Comparison of ENCODE assay signal across 19 cellular contexts in genomic region chr3:126146525-126147146, GRCh38. TPM values are rescaled to one million over a fixed set of nuclear protein-coding genes. Genes with fewer than 3 reads are reported as not detected.
DNase-seq lines count a peak whose midpoint lies in the region; ATAC-seq and TF ChIP-seq lines count a peak whose summit lies in the region.
"Had no signal": no experiment of that assay in that cellular context is flagged by ENCODE, and none has a peak within 500 bp of the region (broad histone marks: within the 10 kb centered on the region; RNA-seq: fewer than 3 reads in every experiment).

No MANE protein-coding gene starts in this region.

- no peak overlapping the region for H3K27ac ChIP-seq in right atrium auricular region
- H3K27ac ChIP-seq: 22Rv1, dorsolateral prefrontal cortex, GM23248 had no signal

- CTCF ChIA-PET in Calu3 (lab: Charles Lee) = interaction anchor here (1.1 kb wide), 1 partner anchor 12 kb away, joined by 3 read pairs; no protein-coding TSS in a partner anchor

- DNase-seq in DMS79 (lab: John Stamatoyannopoulos, UW) (peak; percentile 7), DMS79 treated with DMSO at 0.1 percent for 48 hours (lab: John Stamatoyannopoulos, UW) (no peak), GM13976 (ENCODE audit: low spot score) (peak; percentile 10), right atrium auricular region (ENCODE audit: low spot score) (peak; percentile 55), posterior vena cava (ENCODE audit: low spot score) (peak; percentile 64), NCI-H510A treated with DMSO at 0.1 percent for 48 hours (lab: John Stamatoyannopoulos, UW) (no peak), Calu3 (no peak)
- DNase-seq: EL; foreskin melanocyte; GM23248; Karpas-422; NCI-H1092; NCI-H2081; nucleus accumbens; stimulated activated naive CD4-positive, alpha-beta T cell treated with Interleukin-2 at 50 U/mL for 16 hours had no signal

- no peaks in the 10 kb centered on the region for H3K4me1 Mint-ChIP-seq in Calu3 (ENCODE audit: low read depth, unreplicated experiment)
- H3K4me1 Mint-ChIP-seq: B cell had no signal

- no peaks in the 10 kb centered on the region for H3K36me3 ChIP-seq in right atrium auricular region

- no TSS peak for BruUV-seq in Calu3 (replicated peaks; lab: Mats Ljungman, UMichigan)

- no peak for TF ChIP-seq CTCF in GM13976 (IDR thresholded peaks at IDR 0.05; ENCODE audit: borderline replicate concordance, control extremely low read depth, extremely low read depth, insufficient read depth, missing control alignments)
- TF ChIP-seq CTCF in right atrium auricular region (IDR thresholded peaks at IDR 0.05) = no peak
- TF ChIP-seq CTCF in Calu3 (IDR thresholded peaks at IDR 0.05; ENCODE audit: unreplicated experiment) = no peak

- H3K4me3 Mint-ChIP-seq in Calu3 (ENCODE audit: low read depth, unreplicated experiment) = no peak overlapping the region
- H3K4me3 Mint-ChIP-seq: B cell had no signal

- in situ Hi-C loops in GM13976 (cut with MboI; ENCODE audit: low sequenced_read_pairs, unreplicated experiment) = no loop called here

- no peaks in the 10 kb centered on the region for H3K9me3 ChIP-seq in right atrium auricular region

- H3K27me3 Mint-ChIP-seq in Calu3 (ENCODE audit: unreplicated experiment) = peaks cover under 1% of the 10 kb centered on the region

- H3K9me3 Mint-ChIP-seq in Calu3 (ENCODE audit: low read depth, unreplicated experiment) = no peaks in the 10 kb centered on the region

- no peak overlapping the region for H3K4me3 ChIP-seq in right atrium auricular region
- H3K4me3 ChIP-seq: dorsolateral prefrontal cortex, GM23248 had no signal

- H3K36me3 Mint-ChIP-seq in Calu3 (ENCODE audit: insufficient read depth, unreplicated experiment) = no peaks in the 10 kb centered on the region

- intact Hi-C loops in posterior vena cava (cut with DNase I) (no loop called here), Calu3 (cut with micrococcal nuclease; ENCODE audit: unreplicated experiment) (no loop called here)

- ATAC-seq in HG02885 (IDR thresholded peaks at IDR 0.05; ENCODE audit: poor library complexity, unreplicated experiment) = no peak

- no peaks in the 10 kb centered on the region for H3K4me1 ChIP-seq in right atrium auricular region

- H3K27ac Mint-ChIP-seq in Calu3 (ENCODE audit: unreplicated experiment) = no peak overlapping the region
- H3K27ac Mint-ChIP-seq: B cell had no signal

- no peaks in the 10 kb centered on the region for H3K27me3 ChIP-seq in right atrium auricular region
- H3K27me3 ChIP-seq: dorsolateral prefrontal cortex had no signal

RNA-seq across cellular contexts. Expression of gene ALDH1L1, which starts 33.8 kb away (rescaled TPM):
- 10 to 100 TPM; 13.7 to 24.0 TPM for total RNA-seq in right atrium auricular region
- total RNA-seq in posterior vena cava = 10 to 100 TPM in 1 of 2 donors, 1 to 10 TPM in 1; 5.6 to 12.4 TPM
- 4.4 and 11.2 TPM in 2 replicates for total RNA-seq in Calu3 (2022)
- total RNA-seq: B cell, GM23248 had no signal

Comparison
In these comparisons a context has a peak if more than half of its experiments do, and no peak if none do; other contexts are left out.
1. DNase-seq: peak in DMS79 (single experiment), GM13976 (single experiment), right atrium auricular region (single experiment) and posterior vena cava (single experiment); none in DMS79 treated with DMSO at 0.1 percent for 48 hours (single experiment), NCI-H510A treated with DMSO at 0.1 percent for 48 hours (single experiment) and Calu3 (single experiment).